Comparison of ENCODE assay signal across 22 cellular contexts in the genomic region with DNA sequence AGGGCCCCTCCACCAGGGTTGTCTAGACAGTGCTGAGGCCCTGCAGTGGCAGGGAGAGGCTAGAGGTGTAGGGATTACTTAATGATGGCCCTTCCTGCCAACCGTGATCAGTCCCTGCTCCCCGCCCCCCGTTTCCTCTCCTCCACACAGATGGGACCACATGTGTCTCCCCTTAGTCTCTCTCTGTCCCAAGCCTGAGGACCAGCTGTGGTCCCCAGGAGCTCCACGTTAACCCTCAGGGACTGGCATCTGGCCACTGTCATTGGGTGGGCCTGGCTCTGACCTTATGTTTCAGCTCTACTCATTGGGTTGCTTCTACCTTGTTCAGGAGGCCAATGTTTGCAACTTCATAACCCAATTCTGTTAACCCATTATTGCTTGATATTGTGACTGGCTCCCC. TPM values are rescaled to one million over a fixed set of nuclear protein-coding genes. Genes with fewer than 3 reads are reported as not detected.
DNase-seq lines count a peak whose midpoint lies in the region; ATAC-seq and TF ChIP-seq lines count a peak whose summit lies in the region.
"Had no signal": no experiment of that assay in that cellular context is flagged by ENCODE, and none has a peak within 500 bp of the region (broad histone marks: within the 10 kb centered on the region; RNA-seq: fewer than 3 reads in every experiment).

No MANE protein-coding gene starts in this region.

- RAD21 ChIA-PET in HCT116 (lab: Charles Lee; ENCODE audit: low non-redundant PET in 1 of 2, low total read pairs in 2 of 2, uncharacterized antibody in 2 of 2, unreplicated experiment in 2 of 2) = no interaction called here

- H3K27me3 Mint-ChIP-seq in activated naive CD8-positive, alpha-beta T cell treated with anti-CD3 and anti-CD28 coated beads, Interleukin-2, amount 10 ng/mL, durations not matched to agents 7 days and 5 days = peaks cover 8% of the 10 kb centered on the region
- H3K27me3 Mint-ChIP-seq in activated naive CD8-positive, alpha-beta T cell treated with anti-CD3 and anti-CD28 coated beads for 36 hours = peaks cover 5% of the 10 kb centered on the region
- H3K27me3 Mint-ChIP-seq in endodermal cell (ENCODE audit: insufficient read depth) = no peaks in the 10 kb centered on the region
- peaks cover 6 to 13% of the 10 kb centered on the region in 2 donors for H3K27me3 Mint-ChIP-seq in stimulated activated naive B cell treated with anti-CD40 and anti-IgM and Interleukin-4, amounts not matched to agents 10 μg/mL and 1 μg/mL and 100 μg/mL, for 72 hours

- no peaks in the 10 kb centered on the region for H3K36me3 ChIP-seq in HCT116 (ENCODE audit: control insufficient read depth in 1 of 2, insufficient read depth in 2 of 2, low read length in 2 of 2)
- H3K36me3 ChIP-seq in endodermal cell (ENCODE audit: control insufficient read depth, insufficient read depth, low read length) = peaks cover 21% of the 10 kb centered on the region
- no peaks in the 10 kb centered on the region for H3K36me3 ChIP-seq in PC-9 (ENCODE audit: low read depth)

- 92 to 96% methylated on average over 4 of the region's 4 CpGs for WGBS in endodermal cell (ENCODE audit: insufficient coverage in 1 of 2, insufficient read length in 1 of 2), 2 experiments

- no peak overlapping the region for H2AFZ ChIP-seq in HCT116 (ENCODE audit: low read depth, low read length, poor library complexity, severe bottlenecking)
- no peak overlapping the region for H2AFZ ChIP-seq in PC-9
- H2AFZ ChIP-seq: GM23248 had no signal

- H3K4me3 Mint-ChIP-seq in activated naive CD8-positive, alpha-beta T cell treated with anti-CD3 and anti-CD28 coated beads, Interleukin-2, amount 10 ng/mL, durations not matched to agents 7 days and 5 days = no peak overlapping the region
- no peak overlapping the region for H3K4me3 Mint-ChIP-seq in activated naive CD8-positive, alpha-beta T cell treated with anti-CD3 and anti-CD28 coated beads for 36 hours
- H3K4me3 Mint-ChIP-seq in endodermal cell = no peak overlapping the region
- no peak overlapping the region for H3K4me3 Mint-ChIP-seq in stimulated activated naive B cell treated with anti-CD40 and anti-IgM and Interleukin-4, amounts not matched to agents 10 μg/mL and 1 μg/mL and 100 μg/mL, for 72 hours
- H3K4me3 Mint-ChIP-seq: CD4-positive, alpha-beta T cell; H9 had no signal

- H3K9me3 ChIP-seq in HCT116 (ENCODE audit: control insufficient read depth in 1 of 2, insufficient read depth in 1 of 2, low read depth in 1 of 2, low read length in 2 of 2) = no peaks in the 10 kb centered on the region
- H3K9me3 ChIP-seq in endodermal cell (ENCODE audit: control insufficient read depth, low read length) = no peaks in the 10 kb centered on the region
- H3K9me3 ChIP-seq in PC-9 (ENCODE audit: insufficient read depth, low read depth) = no peaks in the 10 kb centered on the region
- H3K9me3 ChIP-seq: BLaER1 had no signal

- no peak for TF ChIP-seq RAD21 in HCT116 (IDR thresholded peaks at IDR 0.05; ENCODE audit: low read depth)

- H3K4me1 ChIP-seq in HCT116 (ENCODE audit: control insufficient read depth in 1 of 2, insufficient read depth in 2 of 2, low read length in 2 of 2) (no peaks in the 10 kb centered on the region), endodermal cell (ENCODE audit: control insufficient read depth, insufficient read depth, low read length) (no peaks in the 10 kb centered on the region), PC-9 (replicated peaks; ENCODE audit: insufficient read depth) (0 out of 2 replicates have a peak, but pooled peaks cover 8% of the 10 kb centered on the region)

- CTCF ChIA-PET in HCT116 (lab: Charles Lee) = no interaction called here
- CTCF ChIA-PET in PC-9 (lab: Charles Lee) = interaction anchor here (1.1 kb wide), 1 partner anchor 34 kb away, joined by 6 read pairs; no protein-coding TSS in a partner anchor

- H3K4me2 ChIP-seq in HCT116 (ENCODE audit: low read length) (no peak overlapping the region), PC-9 (no peak overlapping the region)
- H3K4me2 ChIP-seq: BLaER1 had no signal

- TF ChIP-seq POLR2A in HCT116 (IDR thresholded peaks at IDR 0.05; ENCODE audit: borderline replicate concordance, extremely low read depth, insufficient read depth, insufficient read length) = no peak

- H4K20me1 ChIP-seq in HCT116 (ENCODE audit: insufficient read depth) (no peaks in the 10 kb centered on the region), PC-9 (ENCODE audit: insufficient read depth) (no peaks in the 10 kb centered on the region)
- H4K20me1 ChIP-seq: BLaER1 had no signal

- H3F3A ChIP-seq in PC-9 (ENCODE audit: insufficient read depth, low read depth) = peaks cover 10% of the 10 kb centered on the region; the same call in 1 of the 2 replicates

- H3K9me2 ChIP-seq in HCT116 (ENCODE audit: insufficient read depth) (no peaks in the 10 kb centered on the region), PC-9 (ENCODE audit: insufficient read depth) (no peaks in the 10 kb centered on the region)

- H3K79me2 ChIP-seq in HCT116 (ENCODE audit: insufficient read depth, low read length) (no peaks in the 10 kb centered on the region), PC-9 (ENCODE audit: low read depth) (no peaks in the 10 kb centered on the region)

- H3K9ac ChIP-seq in HCT116 (ENCODE audit: low read length) (no peak overlapping the region), endodermal cell (ENCODE audit: extremely low read depth, low read length, poor library complexity, severe bottlenecking) (no peak overlapping the region)
- H3K9ac ChIP-seq: BLaER1, GM23248 had no signal

- no peaks in the 10 kb centered on the region for H3K4me1 Mint-ChIP-seq in activated naive CD8-positive, alpha-beta T cell treated with anti-CD3 and anti-CD28 coated beads, Interleukin-2, amount 10 ng/mL, durations not matched to agents 7 days and 5 days
- H3K4me1 Mint-ChIP-seq in activated naive CD8-positive, alpha-beta T cell treated with anti-CD3 and anti-CD28 coated beads for 36 hours = no peaks in the 10 kb centered on the region
- no peaks in the 10 kb centered on the region for H3K4me1 Mint-ChIP-seq in endodermal cell
- peaks cover 9 to 12% of the 10 kb centered on the region in 2 donors for H3K4me1 Mint-ChIP-seq in stimulated activated naive B cell treated with anti-CD40 and anti-IgM and Interleukin-4, amounts not matched to agents 10 μg/mL and 1 μg/mL and 100 μg/mL, for 72 hours

- peak; percentile 39 for ATAC-seq in activated naive CD8-positive, alpha-beta T cell treated with anti-CD3 and anti-CD28 coated beads, Interleukin-2, amount 10 ng/mL, durations not matched to agents 7 days and 5 days (ENCODE audit: low read depth)
- ATAC-seq in HCT116 = peak; percentile 17; the same call in 1 of the 2 replicates
- ATAC-seq in stimulated activated naive B cell treated with anti-CD40 and anti-IgM and Interleukin-4, amounts not matched to agents 10 μg/mL and 1 μg/mL and 100 μg/mL, for 72 hours (replicated peaks) = no peak
- ATAC-seq in GM18861 (IDR thresholded peaks at IDR 0.05; ENCODE audit: unreplicated experiment) = no peak

- intact Hi-C loops in HCT116 (cut with micrococcal nuclease) = no loop called here
- intact Hi-C loops in PC-9 (cut with micrococcal nuclease; ENCODE audit: unreplicated experiment) = no loop called here

- H3K36me3 Mint-ChIP-seq in activated naive CD8-positive, alpha-beta T cell treated with anti-CD3 and anti-CD28 coated beads, Interleukin-2, amount 10 ng/mL, durations not matched to agents 7 days and 5 days = peaks cover 10% of the 10 kb centered on the region
- peaks cover 1% of the 10 kb centered on the region for H3K36me3 Mint-ChIP-seq in activated naive CD8-positive, alpha-beta T cell treated with anti-CD3 and anti-CD28 coated beads for 36 hours
- H3K36me3 Mint-ChIP-seq in endodermal cell (ENCODE audit: low read depth) = peaks cover 17% of the 10 kb centered on the region
- H3K36me3 Mint-ChIP-seq in stimulated activated naive B cell treated with anti-CD40 and anti-IgM and Interleukin-4, amounts not matched to agents 10 μg/mL and 1 μg/mL and 100 μg/mL, for 72 hours = peaks cover 20 to 37% of the 10 kb centered on the region in 2 donors

- no peaks in the 10 kb centered on the region for H3K27me3 ChIP-seq in HCT116 (ENCODE audit: insufficient read depth, low read length)
- H3K27me3 ChIP-seq in endodermal cell (ENCODE audit: control insufficient read depth, insufficient read depth, low read length, poor library complexity, severe bottlenecking) = no peaks in the 10 kb centered on the region
- no peaks in the 10 kb centered on the region for H3K27me3 ChIP-seq in PC-9 (ENCODE audit: insufficient read depth, low read depth)
- H3K27me3 ChIP-seq: BLaER1 had no signal

- POLR2A ChIA-PET in activated naive CD8-positive, alpha-beta T cell treated with anti-CD3 and anti-CD28 coated beads, Interleukin-2, amount 10 ng/mL, durations not matched to agents 7 days and 5 days (lab: Charles Lee) = no interaction called here
- POLR2A ChIA-PET in HCT116 (lab: Charles Lee) (no interaction called here), PC-9 (lab: Charles Lee; ENCODE audit: unreplicated experiment) (interaction anchor here (0.6 kb wide), 1 partner anchor 121 kb away, joined by 6 read pairs; no protein-coding TSS in a partner anchor)

- H3K27ac Mint-ChIP-seq in activated naive CD8-positive, alpha-beta T cell treated with anti-CD3 and anti-CD28 coated beads, Interleukin-2, amount 10 ng/mL, durations not matched to agents 7 days and 5 days = no peak overlapping the region
- no peak overlapping the region for H3K27ac Mint-ChIP-seq in activated naive CD8-positive, alpha-beta T cell treated with anti-CD3 and anti-CD28 coated beads for 36 hours
- no peak overlapping the region for H3K27ac Mint-ChIP-seq in endodermal cell
- H3K27ac Mint-ChIP-seq in stimulated activated naive B cell treated with anti-CD40 and anti-IgM and Interleukin-4, amounts not matched to agents 10 μg/mL and 1 μg/mL and 100 μg/mL, for 72 hours = peak overlapping the region; percentile 44
- H3K27ac Mint-ChIP-seq: CD4-positive, alpha-beta T cell had no signal

- DNase-seq in activated naive CD8-positive, alpha-beta T cell treated with anti-CD3 and anti-CD28 coated beads, Interleukin-2, amount 10 ng/mL, durations not matched to agents 7 days and 5 days = no peak
- DNase-seq in activated naive CD8-positive, alpha-beta T cell treated with anti-CD3 and anti-CD28 coated beads for 36 hours = no peak
- DNase-seq in HCT116 (ENCODE audit: low read depth, low spot score) = no peak
- peak; percentile 41 for DNase-seq in endodermal cell
- no peak for DNase-seq in stimulated activated naive B cell treated with anti-CD40 and anti-IgM and Interleukin-4, amounts not matched to agents 10 μg/mL and 1 μg/mL and 100 μg/mL, for 72 hours
- DNase-seq in PC-9 = no peak
- DNase-seq: ACHN; CD4-positive, alpha-beta T cell; COR-L47; DMS 273 treated with DMSO at 0.1 percent for 48 hours; DMS79 treated with DMSO at 0.1 percent for 48 hours; GM23248; H9; KG1; NCI-H1092; NCI-H1436; NCI-H187 treated with DMSO at 0.1 percent for 48 hours; NCI-H69; SIG-M5 had no signal

- H3K9me3 Mint-ChIP-seq in activated naive CD8-positive, alpha-beta T cell treated with anti-CD3 and anti-CD28 coated beads, Interleukin-2, amount 10 ng/mL, durations not matched to agents 7 days and 5 days = no peaks in the 10 kb centered on the region
- no peaks in the 10 kb centered on the region for H3K9me3 Mint-ChIP-seq in activated naive CD8-positive, alpha-beta T cell treated with anti-CD3 and anti-CD28 coated beads for 36 hours
- H3K9me3 Mint-ChIP-seq in endodermal cell = no peaks in the 10 kb centered on the region
- no peaks in the 10 kb centered on the region for H3K9me3 Mint-ChIP-seq in stimulated activated naive B cell treated with anti-CD40 and anti-IgM and Interleukin-4, amounts not matched to agents 10 μg/mL and 1 μg/mL and 100 μg/mL, for 72 hours
- H3K9me3 Mint-ChIP-seq: CD4-positive, alpha-beta T cell; H9 had no signal

- no peak overlapping the region for H3K27ac ChIP-seq in HCT116 (ENCODE audit: low read depth, low read length)
- H3K27ac ChIP-seq in endodermal cell (ENCODE audit: low read depth, low read length) = no peak overlapping the region
- H3K27ac ChIP-seq in PC-9 = no peak overlapping the region
- H3K27ac ChIP-seq: BLaER1, GM23248, RWPE1 had no signal

- H3K4me3 ChIP-seq in HCT116 (replicated peaks in 1 of 2; ENCODE audit: low read depth in 1 of 2, low read length in 2 of 2) (no peak overlapping the region), endodermal cell (ENCODE audit: low read length) (no peak overlapping the region), PC-9 (no peak overlapping the region)
- H3K4me3 ChIP-seq: BLaER1, GM23248 had no signal

- BruUV-seq in HCT116 (replicated peaks; lab: Mats Ljungman, UMichigan) = no TSS peak
- BruUV-seq in PC-9 (replicated peaks; lab: Mats Ljungman, UMichigan) = no TSS peak

- TF ChIP-seq CTCF in HCT116 (IDR thresholded peaks at IDR 0.05 in 2 of 3, conservative IDR thresholded peaks at IDR 0.05 in 1 of 3; ENCODE audit: borderline replicate concordance in 1 of 3, insufficient read depth in 1 of 3, low read depth in 2 of 3, low read length in 2 of 3) = no peak
- TF ChIP-seq CTCF in endodermal cell (conservative IDR thresholded peaks at IDR 0.05) = no peak
- TF ChIP-seq CTCF in PC-9 (conservative IDR thresholded peaks at IDR 0.05) = no peak

RNA-seq across cellular contexts. Expression of a gene that starts 6.0 kb away (rescaled TPM):
- under 1 TPM; 0.17 to 0.28 TPM for total RNA-seq in activated naive CD8-positive, alpha-beta T cell treated with anti-CD3 and anti-CD28 coated beads, Interleukin-2, amount 10 ng/mL, durations not matched to agents 7 days and 5 days
- total RNA-seq in activated naive CD8-positive, alpha-beta T cell treated with anti-CD3 and anti-CD28 coated beads for 36 hours = under 1 TPM; 0.04 to 0.06 TPM
- total RNA-seq in HCT116 (2021; ENCODE audit: unreplicated experiment) (2.0 TPM), endodermal cell (10 to 100 TPM; 57.8 to 94.1 TPM), PC-9 (2021) (4.6 and 8.1 TPM in 2 replicates)
- polyA plus RNA-seq in HCT116 (2012) = 1.5 and 1.7 TPM in 2 replicates
- polyA plus RNA-seq in endodermal cell (2013, experiment 1 of 2) = 14.0 TPM
- 17.0 TPM for polyA plus RNA-seq in endodermal cell (2013, experiment 2 of 2)
- polyA plus RNA-seq: GM23248 had no signal

Comparison
In these comparisons a context has a peak if more than half of its experiments do, and no peak if none do; other contexts are left out.
1. ATAC-seq: peak in activated naive CD8-positive, alpha-beta T cell treated with anti-CD3 and anti-CD28 coated beads, Interleukin-2, amount 10 ng/mL, durations not matched to agents 7 days and 5 days (single experiment) and HCT116 (single experiment); none in stimulated activated naive B cell treated with anti-CD40 and anti-IgM and Interleukin-4, amounts not matched to agents 10 μg/mL and 1 μg/mL and 100 μg/mL, for 72 hours (0 of 2) and GM18861 (single experiment).